In the genomic region with DNA sequence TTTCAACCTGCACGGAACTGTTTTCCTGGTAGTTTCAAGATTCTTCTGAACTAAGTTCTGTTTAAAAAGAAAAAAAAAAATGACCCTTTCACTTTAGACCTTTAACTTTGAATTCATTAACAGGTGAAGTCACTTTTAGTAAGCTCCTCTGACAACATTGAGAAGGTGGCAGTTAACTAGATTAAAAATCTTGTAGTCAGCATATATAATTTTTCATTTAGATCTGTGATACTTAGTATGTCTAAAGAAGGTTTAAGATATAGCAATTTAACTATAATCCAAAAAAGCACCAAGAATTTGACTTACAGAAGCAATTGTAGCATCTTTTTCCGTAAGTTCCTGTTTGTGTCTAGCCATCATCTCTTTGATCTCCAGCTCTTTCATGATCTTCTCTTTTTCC, we compare ENCODE assay signal across 2 cellular contexts.
A peak's percentile ranks its signal among the peaks of the same experiment; 100 is the strongest.
TF ChIP-seq lines count a peak whose summit lies in the region.

No MANE protein-coding gene starts in this region.

TF ChIP-seq in A549, 52 proteins besides CTCF, POLR2A, EP300 and RAD21:
- TF ChIP-seq MAFK (IDR thresholded peaks at IDR 0.05; ENCODE audit: partially characterized antibody) (peak; percentile 60), PHF8 (IDR thresholded peaks at IDR 0.05; ENCODE audit: borderline replicate concordance, low read depth) (no peak)

TF ChIP-seq in IMR-90, 13 proteins besides CTCF, POLR2A, EP300 and RAD21:
- TF ChIP-seq MAFK (IDR thresholded peaks at IDR 0.05; ENCODE audit: low read depth, low read length) (0 out of 2 replicates have a peak, but pooled peaks have one; percentile 29), MAZ (IDR thresholded peaks at IDR 0.05; ENCODE audit: borderline replicate concordance, low read depth, low read length) (no peak)
